1 cellular context compared by ENCODE assay signal in the genomic region with DNA sequence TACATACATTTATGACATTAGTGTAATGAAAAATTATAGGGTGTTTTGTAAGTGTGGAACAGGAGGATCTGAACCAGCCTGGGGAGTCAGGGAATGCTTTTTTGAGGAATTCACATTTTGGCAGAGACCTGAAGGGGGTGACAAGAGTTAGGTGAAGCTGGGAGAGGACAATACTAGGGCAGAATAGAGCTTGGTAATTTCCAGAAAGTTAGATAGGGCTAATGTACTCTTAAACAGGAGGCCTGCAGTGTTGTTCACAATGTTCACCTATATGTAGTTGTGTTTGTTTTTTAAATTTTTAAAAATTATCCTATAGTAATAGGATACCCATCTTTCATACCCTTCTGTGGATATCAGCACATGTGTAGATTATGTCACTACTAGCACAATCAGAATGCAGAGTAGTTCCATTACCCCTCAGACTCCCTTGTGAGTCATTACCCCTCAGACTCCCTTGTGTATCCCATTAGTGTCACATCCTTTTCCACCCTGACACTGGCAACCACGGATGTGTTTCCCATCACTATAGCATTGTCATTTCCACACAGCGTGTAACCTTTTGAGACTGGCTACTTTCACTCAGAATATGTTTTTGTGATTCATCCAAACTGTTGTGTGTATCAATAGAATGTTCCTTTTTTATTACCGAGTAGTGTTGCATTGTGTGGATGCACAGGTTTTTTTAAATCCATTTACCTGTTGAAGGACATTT.
TF ChIP-seq lines count a peak whose summit lies in the region.

No MANE protein-coding gene starts in this region.

TF ChIP-seq in SK-N-SH treated with all-trans-retinoic acid at 6 μM for 48 hours, 23 proteins besides CTCF, POLR2A, EP300 and RAD21 (continued from another document):
- TF ChIP-seq, protein P1, sequence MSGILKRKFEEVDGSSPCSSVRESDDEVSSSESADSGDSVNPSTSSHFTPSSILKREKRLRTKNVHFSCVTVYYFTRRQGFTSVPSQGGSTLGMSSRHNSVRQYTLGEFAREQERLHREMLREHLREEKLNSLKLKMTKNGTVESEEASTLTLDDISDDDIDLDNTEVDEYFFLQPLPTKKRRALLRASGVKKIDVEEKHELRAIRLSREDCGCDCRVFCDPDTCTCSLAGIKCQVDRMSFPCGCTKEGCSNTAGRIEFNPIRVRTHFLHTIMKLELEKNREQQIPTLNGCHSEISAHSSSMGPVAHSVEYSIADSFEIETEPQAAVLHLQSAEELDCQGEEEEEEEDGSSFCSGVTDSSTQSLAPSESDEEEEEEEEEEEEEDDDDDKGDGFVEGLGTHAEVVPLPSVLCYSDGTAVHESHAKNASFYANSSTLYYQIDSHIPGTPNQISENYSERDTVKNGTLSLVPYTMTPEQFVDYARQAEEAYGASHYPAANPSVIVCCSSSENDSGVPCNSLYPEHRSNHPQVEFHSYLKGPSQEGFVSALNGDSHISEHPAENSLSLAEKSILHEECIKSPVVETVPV (CRISPR knock-in tag; IDR thresholded peaks at IDR 0.05) = no peak
- no peak for TF ChIP-seq TOX (CRISPR knock-in tag; IDR thresholded peaks at IDR 0.05; ENCODE audit: borderline replicate concordance)
- TF ChIP-seq RARB (CRISPR knock-in tag; IDR thresholded peaks at IDR 0.05) = no peak
- TF ChIP-seq PATZ1 (CRISPR knock-in tag; IDR thresholded peaks at IDR 0.05; ENCODE audit: borderline replicate concordance) = no peak
- no peak for TF ChIP-seq OSR1 (CRISPR knock-in tag; IDR thresholded peaks at IDR 0.05)
- no peak for TF ChIP-seq ZC3H10 (CRISPR knock-in tag; IDR thresholded peaks at IDR 0.05)
- no peak for TF ChIP-seq TCF4 (CRISPR knock-in tag; IDR thresholded peaks at IDR 0.05; ENCODE audit: borderline replicate concordance)
